ENCODE assay signal across 9 cellular contexts in genomic region chr17:10616502-10617119, GRCh38.
DNase-seq lines count a peak whose midpoint lies in the region; FAIRE-seq and TF ChIP-seq lines count a peak whose summit lies in the region.
"Had no signal": no experiment of that assay in that cellular context is flagged by ENCODE, and none has a peak within 500 bp of the region (broad histone marks: within the 10 kb centered on the region; RNA-seq: fewer than 3 reads in every experiment).

No MANE protein-coding gene starts in this region.

- DNase-seq in COLO829 (ENCODE audit: low spot score) (peak; percentile 74), H54 (ENCODE audit: insufficient read length, low spot score) (peak; percentile 71), NCI-H2171 treated with DMSO at 0.1 percent for 48 hours (lab: John Stamatoyannopoulos, UW) (peak; percentile 64), cerebellar cortex (ENCODE audit: low spot score) (peak; percentile 67), left kidney (ENCODE audit: low read depth, low spot score) (peak; percentile 84), OCI-M2 (lab: John Stamatoyannopoulos, UW; ENCODE audit: unreplicated experiment) (no peak)
- peak; percentile 47 for DNase-seq in activated CD4-positive, alpha-beta T cell treated with anti-CD3 and anti-CD28 coated beads for 1 hour
- DNase-seq in stimulated activated CD4-positive, alpha-beta T cell treated with anti-CD3 and anti-CD28 coated beads, Interleukin-4, amount 100 ng/mL, for 4 hours, result peak; percentile 45 to 66

- peak; percentile 55 for FAIRE-seq in H54 (lab: Jason Lieb, UNC)
- FAIRE-seq: TTC549 had no signal

- no peak for TF ChIP-seq POLR2A in H54 (IDR thresholded peaks at IDR 0.05; ENCODE audit: low read depth, low read length)
